Comparison of ENCODE assay signal across 25 cellular contexts in genomic region chr15:59739557-59740186, GRCh38.
"Had no signal": no experiment of that assay in that cellular context is flagged by ENCODE, and none has a peak within 500 bp of the region (broad histone marks: within the 10 kb centered on the region; RNA-seq: fewer than 3 reads in every experiment).

No MANE protein-coding gene starts in this region.

- H2AFZ ChIP-seq: parathyroid adenoma had no signal

- H3K4me3 ChIP-seq: esophagus squamous epithelium, gastroesophageal sphincter, left ventricle myocardium inferior, lung, psoas muscle, spleen, testis, tibial nerve had no signal

- H3K27me3 ChIP-seq: testis had no signal

- H3K4me1 ChIP-seq: esophagus squamous epithelium, gastroesophageal sphincter, left ventricle myocardium inferior, parathyroid adenoma, psoas muscle, spleen, testis, tibial nerve had no signal

- ATAC-seq: gastroesophageal sphincter; natural killer cell treated with Interleukin-12 subunit alpha and Interleukin-12 subunit beta and Interleukin-15 and Interleukin-18, amount 100 ng/mL, for 72 hours; psoas muscle; sciatic nerve; stimulated activated naive B cell treated with anti-CD40 and anti-IgM and Interleukin-4, amounts not matched to agents 10 μg/mL and 1 μg/mL and 100 μg/mL, for 72 hours; stimulated activated naive CD8-positive, alpha-beta T cell treated with anti-CD3 and anti-CD28 coated beads, Interleukin-15, amount 100 ng/mL, for 72 hours had no signal

- H3K79me2 ChIP-seq: parathyroid adenoma had no signal

- H3K27ac ChIP-seq: epithelial cell of prostate, esophagus squamous epithelium, gastroesophageal sphincter, left ventricle myocardium inferior, parathyroid adenoma, psoas muscle, spleen, testis, tibial nerve had no signal

- H3K9ac ChIP-seq: parathyroid adenoma had no signal

- FAIRE-seq: keratinocyte had no signal

- H3K9me3 ChIP-seq: esophagus squamous epithelium, gastroesophageal sphincter, psoas muscle, testis had no signal

- H3K36me3 ChIP-seq: esophagus squamous epithelium, gastroesophageal sphincter, left ventricle myocardium inferior, spleen, tibial nerve had no signal

- DNase-seq: effector memory CD4-positive, alpha-beta T cell; esophagus squamous epithelium; foreskin fibroblast; glutamatergic neuron; immature natural killer cell; left ventricle myocardium inferior; mesenchymal stem cell; midbrain; psoas muscle; retina; spleen; stimulated activated CD4-positive, alpha-beta T cell treated with anti-CD3 and anti-CD28 coated beads, Interleukin-15, amount 100 ng/mL, for 24 hours; stimulated activated CD4-positive, alpha-beta T cell treated with anti-CD3 and anti-CD28 coated beads, Interleukin-1b, Interleukin-23, amount 100 ng/mL, for 48 hours; stimulated activated CD4-positive, alpha-beta T cell treated with anti-CD3 and anti-CD28 coated beads, Interleukin-4, amount 100 ng/mL, for 24 hours; stimulated activated naive B cell treated with anti-CD40 and anti-IgM and Interleukin-4, amounts not matched to agents 10 μg/mL and 1 μg/mL and 100 μg/mL, for 72 hours; stimulated activated naive CD8-positive, alpha-beta T cell treated with anti-CD3 and anti-CD28 coated beads, Interleukin-15, amount 100 ng/mL, for 72 hours; testis had no signal
